Comparison of ENCODE assay signal across 30 cellular contexts in genomic region chr12:6524648-6525047, GRCh38.
"Had no signal": no experiment of that assay in that cellular context is flagged by ENCODE, and none has a peak within 500 bp of the region (broad histone marks: within the 10 kb centered on the region; RNA-seq: fewer than 3 reads in every experiment).

No MANE protein-coding gene starts in this region.

- H3K9me3 Mint-ChIP-seq: activated B cell treated with CpG ODN at 0.5 μM for 24 hours; activated CD4-positive, alpha-beta memory T cell treated with anti-CD3 and anti-CD28 coated beads, Interleukin-2, amount 10 ng/mL, durations not matched to agents 7 days and 5 days; activated CD4-positive, alpha-beta T cell treated with anti-CD3 and anti-CD28 coated beads, Interleukin-2, amount 10 ng/mL, durations not matched to agents 24 days and 14 days; activated naive CD8-positive, alpha-beta T cell treated with anti-CD3 and anti-CD28 coated beads, Interleukin-2, amount 10 ng/mL, durations not matched to agents 7 days and 5 days; activated T-helper 1 cell treated with anti-CD3 and anti-CD28 coated beads, Interleukin-12 subunit alpha, Interleukin-12 subunit beta, Interleukin-2, Interleukin-4 antibody, amounts not matched to agents 30 ng/mL and 10 ng/mL and 1 ng/mL, durations not matched to agents 14 hours and 24 hours and 36 hours; central memory CD8-positive, alpha-beta T cell; T-helper 2 cell treated with Interferon-gamma antibody and Interleukin-4, amounts not matched to agents 5 μg/mL and 100 μg/mL, for 36 hours had no signal

- H3K27ac Mint-ChIP-seq: activated B cell treated with CpG ODN at 0.5 μM for 24 hours; activated CD4-positive, alpha-beta memory T cell treated with anti-CD3 and anti-CD28 coated beads, Interleukin-2, amount 10 ng/mL, durations not matched to agents 7 days and 5 days; activated CD4-positive, alpha-beta T cell treated with anti-CD3 and anti-CD28 coated beads, Interleukin-2, amount 10 ng/mL, durations not matched to agents 24 days and 14 days; activated naive CD8-positive, alpha-beta T cell treated with anti-CD3 and anti-CD28 coated beads, Interleukin-2, amount 10 ng/mL, durations not matched to agents 7 days and 5 days had no signal

- H3K27me3 Mint-ChIP-seq: activated B cell treated with CpG ODN at 0.5 μM for 24 hours; activated CD4-positive, alpha-beta memory T cell treated with anti-CD3 and anti-CD28 coated beads, Interleukin-2, amount 10 ng/mL, durations not matched to agents 7 days and 5 days; activated CD4-positive, alpha-beta T cell treated with anti-CD3 and anti-CD28 coated beads, Interleukin-2, amount 10 ng/mL, durations not matched to agents 24 days and 14 days; activated CD8-positive, alpha-beta memory T cell treated with anti-CD3 and anti-CD28 coated beads, Interleukin-2, amount 10 ng/mL, durations not matched to agents 7 days and 5 days; activated naive CD8-positive, alpha-beta T cell treated with anti-CD3 and anti-CD28 coated beads, Interleukin-2, amount 10 ng/mL, durations not matched to agents 7 days and 5 days; central memory CD8-positive, alpha-beta T cell; T-helper 17 cell had no signal

- ATAC-seq: activated CD8-positive, alpha-beta memory T cell treated with anti-CD3 and anti-CD28 coated beads, Interleukin-2, amount 10 ng/mL, durations not matched to agents 7 days and 5 days; foreskin keratinocyte; gastrocnemius medialis; heart left ventricle; SK-N-SH treated with all-trans-retinoic acid at 6 μM for 48 hours; T-helper 17 cell had no signal

- DNase-seq: activated B cell treated with CpG ODN at 0.5 μM for 24 hours; activated CD4-positive, alpha-beta memory T cell treated with anti-CD3 and anti-CD28 coated beads, Interleukin-2, amount 10 ng/mL, durations not matched to agents 7 days and 5 days; activated CD4-positive, alpha-beta T cell treated with anti-CD3 and anti-CD28 coated beads, Interleukin-2, amount 10 ng/mL, durations not matched to agents 24 days and 14 days; activated CD4-positive, alpha-beta T cell treated with anti-CD3 and anti-CD28 coated beads, Interleukin-2, amount 50 U/mL, for 4 hours; activated CD8-positive, alpha-beta memory T cell treated with anti-CD3 and anti-CD28 coated beads, Interleukin-2, amount 10 ng/mL, durations not matched to agents 7 days and 5 days; activated CD8-positive, alpha-beta memory T cell treated with anti-CD3 and anti-CD28 coated beads, Interleukin-2, amount 50 U/mL, for 4 hours; activated gamma-delta T cell; activated naive CD4-positive, alpha-beta T cell; activated naive CD4-positive, alpha-beta T cell treated with anti-CD3 and anti-CD28 coated beads, Interleukin-2, amount 50 U/mL, for 16 hours; activated naive CD8-positive, alpha-beta T cell treated with anti-CD3 and anti-CD28 coated beads, Interleukin-2, amount 10 ng/mL, durations not matched to agents 7 days and 5 days; activated T-cell treated with anti-CD3 and anti-CD28 coated beads, Interleukin-2, amount 50 U/mL, for 1 hour; activated T-cell treated with anti-CD3 and anti-CD28 coated beads, Interleukin-2, amount 50 U/mL, for 48 hours; amniotic stem cell; anterior cingulate cortex; brain microvascular endothelial cell; dorsolateral prefrontal cortex; effector memory CD4-positive, alpha-beta T cell; erythroblast; foreskin keratinocyte; gastrocnemius medialis; glutamatergic neuron; heart left ventricle; T-helper 1 cell; T-helper 17 cell; T1000; WERI-Rb-1 had no signal

- H3K4me1 Mint-ChIP-seq: activated B cell treated with CpG ODN at 0.5 μM for 24 hours; activated CD4-positive, alpha-beta memory T cell treated with anti-CD3 and anti-CD28 coated beads, Interleukin-2, amount 10 ng/mL, durations not matched to agents 7 days and 5 days had no signal

- H3K4me3 Mint-ChIP-seq: activated B cell treated with CpG ODN at 0.5 μM for 24 hours; activated CD4-positive, alpha-beta memory T cell treated with anti-CD3 and anti-CD28 coated beads, Interleukin-2, amount 10 ng/mL, durations not matched to agents 7 days and 5 days; activated CD4-positive, alpha-beta T cell treated with anti-CD3 and anti-CD28 coated beads, Interleukin-2, amount 10 ng/mL, durations not matched to agents 24 days and 14 days; activated CD8-positive, alpha-beta memory T cell treated with anti-CD3 and anti-CD28 coated beads, Interleukin-2, amount 10 ng/mL, durations not matched to agents 7 days and 5 days; activated naive CD8-positive, alpha-beta T cell treated with anti-CD3 and anti-CD28 coated beads, Interleukin-2, amount 10 ng/mL, durations not matched to agents 7 days and 5 days; activated T-helper 1 cell treated with anti-CD3 and anti-CD28 coated beads, Interleukin-12 subunit alpha, Interleukin-12 subunit beta, Interleukin-2, Interleukin-4 antibody, amounts not matched to agents 30 ng/mL and 10 ng/mL and 1 ng/mL, durations not matched to agents 14 hours and 24 hours and 36 hours; central memory CD8-positive, alpha-beta T cell; T-helper 17 cell; T-helper 2 cell treated with Interferon-gamma antibody and Interleukin-4, amounts not matched to agents 5 μg/mL and 100 μg/mL, for 36 hours had no signal
